Comparison of ENCODE assay signal across 11 cellular contexts in genomic region chr20:17705916-17706315, GRCh38. TPM values are rescaled to one million over a fixed set of nuclear protein-coding genes. Genes with fewer than 3 reads are reported as not detected.
"Had no signal": no experiment of that assay in that cellular context is flagged by ENCODE, and none has a peak within 500 bp of the region (broad histone marks: within the 10 kb centered on the region; RNA-seq: fewer than 3 reads in every experiment).

No MANE protein-coding gene starts in this region.

- H3K36me3 Mint-ChIP-seq: IgD-negative memory B cell had no signal

- H3K4me3 Mint-ChIP-seq: HFFc6, IgD-negative memory B cell had no signal

- H3K36me3 ChIP-seq: HAP-1 had no signal

- H3K27ac ChIP-seq: GM23248 had no signal

- H3K9me3 Mint-ChIP-seq: HFFc6 had no signal

- H3K4me1 Mint-ChIP-seq: IgD-negative memory B cell had no signal

- H2AFZ ChIP-seq: GM23248 had no signal

- FAIRE-seq: HTR-8/SVneo had no signal

- H3K9ac ChIP-seq: GM23248 had no signal

- H3K4me3 ChIP-seq: GM23248, HAP-1 had no signal

- DNase-seq: GM23248, GOT3, H7, HFFc6, KBM-7 had no signal

- H3K9me3 ChIP-seq: HAP-1 had no signal

- H3K27ac Mint-ChIP-seq: HFFc6, IgD-negative memory B cell had no signal

- ATAC-seq: HCT116 had no signal

- H3K4me1 ChIP-seq: HAP-1 had no signal

RNA-seq across cellular contexts. Expression of gene BANF2, which starts 6.2 kb away (rescaled TPM):
- total RNA-seq: GM23248, H4, H7, HFFc6, HT-29 had no signal
- polyA plus RNA-seq: GM23248, IgD-negative memory B cell had no signal
